In the genomic region with DNA sequence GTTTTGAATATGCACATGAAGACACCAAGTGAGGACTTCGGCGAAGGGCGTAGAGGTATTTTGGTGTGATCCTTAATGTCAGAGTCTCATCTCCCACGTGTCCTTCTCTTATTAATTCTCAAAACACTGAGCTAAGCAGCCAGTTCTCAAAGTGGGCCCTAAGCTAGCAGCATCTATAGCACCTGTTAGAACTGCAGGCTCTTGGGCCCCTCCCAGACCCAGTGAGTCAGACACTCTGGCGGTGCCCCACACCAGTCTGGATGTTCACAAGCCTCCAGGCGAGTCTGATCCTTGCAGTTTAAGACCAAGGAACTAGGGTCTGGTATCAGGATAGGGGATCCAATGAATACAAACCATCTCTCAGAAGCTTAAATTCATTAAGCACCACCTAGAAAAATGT, we compare ENCODE assay signal across 1 cellular context.
TF ChIP-seq lines count a peak whose summit lies in the region.

No MANE protein-coding gene starts in this region.

TF ChIP-seq in GM12878, 131 proteins besides CTCF, POLR2A, EP300 and RAD21 (continued from another document):
- TF ChIP-seq, protein P1, sequence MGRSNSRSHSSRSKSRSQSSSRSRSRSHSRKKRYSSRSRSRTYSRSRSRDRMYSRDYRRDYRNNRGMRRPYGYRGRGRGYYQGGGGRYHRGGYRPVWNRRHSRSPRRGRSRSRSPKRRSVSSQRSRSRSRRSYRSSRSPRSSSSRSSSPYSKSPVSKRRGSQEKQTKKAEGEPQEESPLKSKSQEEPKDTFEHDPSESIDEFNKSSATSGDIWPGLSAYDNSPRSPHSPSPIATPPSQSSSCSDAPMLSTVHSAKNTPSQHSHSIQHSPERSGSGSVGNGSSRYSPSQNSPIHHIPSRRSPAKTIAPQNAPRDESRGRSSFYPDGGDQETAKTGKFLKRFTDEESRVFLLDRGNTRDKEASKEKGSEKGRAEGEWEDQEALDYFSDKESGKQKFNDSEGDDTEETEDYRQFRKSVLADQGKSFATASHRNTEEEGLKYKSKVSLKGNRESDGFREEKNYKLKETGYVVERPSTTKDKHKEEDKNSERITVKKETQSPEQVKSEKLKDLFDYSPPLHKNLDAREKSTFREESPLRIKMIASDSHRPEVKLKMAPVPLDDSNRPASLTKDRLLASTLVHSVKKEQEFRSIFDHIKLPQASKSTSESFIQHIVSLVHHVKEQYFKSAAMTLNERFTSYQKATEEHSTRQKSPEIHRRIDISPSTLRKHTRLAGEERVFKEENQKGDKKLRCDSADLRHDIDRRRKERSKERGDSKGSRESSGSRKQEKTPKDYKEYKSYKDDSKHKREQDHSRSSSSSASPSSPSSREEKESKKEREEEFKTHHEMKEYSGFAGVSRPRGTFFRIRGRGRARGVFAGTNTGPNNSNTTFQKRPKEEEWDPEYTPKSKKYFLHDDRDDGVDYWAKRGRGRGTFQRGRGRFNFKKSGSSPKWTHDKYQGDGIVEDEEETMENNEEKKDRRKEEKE (IDR thresholded peaks at IDR 0.05) = no peak
- TF ChIP-seq CHD2 (IDR thresholded peaks at IDR 0.05; ENCODE audit: borderline replicate concordance, low read depth, low read length) = no peak
